ENCODE assay signal across 1 cellular context in the genomic region with DNA sequence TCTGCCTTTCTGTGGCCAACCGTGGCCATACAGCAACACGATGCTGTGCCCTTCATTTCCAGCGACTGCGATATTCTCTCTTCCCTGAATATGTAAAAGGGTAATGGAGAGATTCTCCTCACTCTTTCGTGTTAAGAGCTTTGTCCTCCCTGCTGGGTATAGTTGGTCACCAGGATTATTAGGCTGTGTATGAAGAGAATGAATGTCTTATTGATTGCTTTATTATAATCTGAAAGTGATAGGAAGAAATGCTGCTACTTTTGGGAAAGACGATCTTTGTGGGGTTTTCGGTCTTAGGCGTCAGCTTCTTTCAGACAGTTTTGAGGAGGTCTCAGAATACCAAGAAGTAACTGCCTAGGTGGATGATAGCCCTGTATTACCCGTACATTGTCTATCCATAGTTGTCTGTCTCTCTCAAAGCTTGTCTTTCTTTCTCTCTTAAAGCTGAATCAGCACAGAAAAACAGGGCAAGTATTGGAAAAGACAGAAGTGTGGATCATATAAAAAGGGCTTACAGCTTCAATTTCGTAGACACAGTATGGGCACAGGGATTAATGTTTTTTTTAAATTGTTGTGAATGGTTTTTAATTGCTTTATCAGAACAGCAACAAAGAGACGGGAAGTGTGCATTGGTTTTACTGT.
TF ChIP-seq lines count a peak whose summit lies in the region.

No MANE protein-coding gene starts in this region.

TF ChIP-seq in GM23338, 12 proteins besides CTCF, POLR2A, EP300 and RAD21 (continued from another document):
- TF ChIP-seq ZNF462 (CRISPR knock-in tag; IDR thresholded peaks at IDR 0.05): no peak
- TF ChIP-seq EZH2phosphoT487 (IDR thresholded peaks at IDR 0.05; ENCODE audit: unreplicated experiment): no peak
